Comparison of ENCODE assay signal across 1 cellular context in the genomic region with DNA sequence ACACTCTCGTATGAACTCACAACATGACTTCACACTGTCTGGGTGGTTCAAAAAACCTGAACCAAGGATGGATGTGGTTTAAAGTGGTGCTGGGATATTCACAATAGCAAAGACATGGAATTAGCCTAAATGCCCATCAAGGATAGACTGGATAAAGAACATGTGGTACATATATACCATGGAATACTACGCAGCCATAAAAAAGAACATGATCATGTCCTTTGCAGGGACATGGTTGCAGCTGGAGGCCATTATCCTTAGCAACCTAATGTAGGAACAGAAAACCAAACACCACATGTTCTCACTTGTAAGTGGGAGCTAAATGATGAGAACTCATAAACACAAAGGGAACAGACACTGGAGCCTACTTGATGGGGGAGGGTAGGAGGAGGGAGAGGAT.
TF ChIP-seq lines count a peak whose summit lies in the region.

No MANE protein-coding gene starts in this region.

TF ChIP-seq in SK-N-SH, 30 proteins besides CTCF, POLR2A, EP300 and RAD21 (continued from another document):
- TF ChIP-seq, protein P1, sequence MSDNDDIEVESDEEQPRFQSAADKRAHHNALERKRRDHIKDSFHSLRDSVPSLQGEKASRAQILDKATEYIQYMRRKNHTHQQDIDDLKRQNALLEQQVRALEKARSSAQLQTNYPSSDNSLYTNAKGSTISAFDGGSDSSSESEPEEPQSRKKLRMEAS (IDR thresholded peaks at IDR 0.05; ENCODE audit: low read depth), result no peak
- TF ChIP-seq, protein P2, sequence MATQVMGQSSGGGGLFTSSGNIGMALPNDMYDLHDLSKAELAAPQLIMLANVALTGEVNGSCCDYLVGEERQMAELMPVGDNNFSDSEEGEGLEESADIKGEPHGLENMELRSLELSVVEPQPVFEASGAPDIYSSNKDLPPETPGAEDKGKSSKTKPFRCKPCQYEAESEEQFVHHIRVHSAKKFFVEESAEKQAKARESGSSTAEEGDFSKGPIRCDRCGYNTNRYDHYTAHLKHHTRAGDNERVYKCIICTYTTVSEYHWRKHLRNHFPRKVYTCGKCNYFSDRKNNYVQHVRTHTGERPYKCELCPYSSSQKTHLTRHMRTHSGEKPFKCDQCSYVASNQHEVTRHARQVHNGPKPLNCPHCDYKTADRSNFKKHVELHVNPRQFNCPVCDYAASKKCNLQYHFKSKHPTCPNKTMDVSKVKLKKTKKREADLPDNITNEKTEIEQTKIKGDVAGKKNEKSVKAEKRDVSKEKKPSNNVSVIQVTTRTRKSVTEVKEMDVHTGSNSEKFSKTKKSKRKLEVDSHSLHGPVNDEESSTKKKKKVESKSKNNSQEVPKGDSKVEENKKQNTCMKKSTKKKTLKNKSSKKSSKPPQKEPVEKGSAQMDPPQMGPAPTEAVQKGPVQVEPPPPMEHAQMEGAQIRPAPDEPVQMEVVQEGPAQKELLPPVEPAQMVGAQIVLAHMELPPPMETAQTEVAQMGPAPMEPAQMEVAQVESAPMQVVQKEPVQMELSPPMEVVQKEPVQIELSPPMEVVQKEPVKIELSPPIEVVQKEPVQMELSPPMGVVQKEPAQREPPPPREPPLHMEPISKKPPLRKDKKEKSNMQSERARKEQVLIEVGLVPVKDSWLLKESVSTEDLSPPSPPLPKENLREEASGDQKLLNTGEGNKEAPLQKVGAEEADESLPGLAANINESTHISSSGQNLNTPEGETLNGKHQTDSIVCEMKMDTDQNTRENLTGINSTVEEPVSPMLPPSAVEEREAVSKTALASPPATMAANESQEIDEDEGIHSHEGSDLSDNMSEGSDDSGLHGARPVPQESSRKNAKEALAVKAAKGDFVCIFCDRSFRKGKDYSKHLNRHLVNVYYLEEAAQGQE (IDR thresholded peaks at IDR 0.05; ENCODE audit: low read depth, low read length), result no peak
- TF ChIP-seq TEAD4 (IDR thresholded peaks at IDR 0.05; ENCODE audit: borderline replicate concordance, insufficient read depth), result no peak
- TF ChIP-seq, protein P3, sequence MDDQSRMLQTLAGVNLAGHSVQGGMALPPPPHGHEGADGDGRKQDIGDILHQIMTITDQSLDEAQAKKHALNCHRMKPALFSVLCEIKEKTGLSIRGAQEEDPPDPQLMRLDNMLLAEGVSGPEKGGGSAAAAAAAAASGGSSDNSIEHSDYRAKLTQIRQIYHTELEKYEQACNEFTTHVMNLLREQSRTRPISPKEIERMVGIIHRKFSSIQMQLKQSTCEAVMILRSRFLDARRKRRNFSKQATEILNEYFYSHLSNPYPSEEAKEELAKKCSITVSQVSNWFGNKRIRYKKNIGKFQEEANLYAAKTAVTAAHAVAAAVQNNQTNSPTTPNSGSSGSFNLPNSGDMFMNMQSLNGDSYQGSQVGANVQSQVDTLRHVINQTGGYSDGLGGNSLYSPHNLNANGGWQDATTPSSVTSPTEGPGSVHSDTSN (IDR thresholded peaks at IDR 0.05), result no peak
- TF ChIP-seq CHD2 (IDR thresholded peaks at IDR 0.05; ENCODE audit: low read length, partially characterized antibody), result no peak
- no peak for TF ChIP-seq YY1 (IDR thresholded peaks at IDR 0.05; ENCODE audit: low read depth)
- TF ChIP-seq MXI1 (IDR thresholded peaks at IDR 0.05; ENCODE audit: low read depth, low read length), result no peak
- no peak for TF ChIP-seq RCOR1 (IDR thresholded peaks at IDR 0.05; ENCODE audit: low read length)
- no peak for TF ChIP-seq GABPA (IDR thresholded peaks at IDR 0.05; ENCODE audit: low read depth)
TF ChIP-seq in SK-N-SH: peak in this region for 0.
